In the genomic region with DNA sequence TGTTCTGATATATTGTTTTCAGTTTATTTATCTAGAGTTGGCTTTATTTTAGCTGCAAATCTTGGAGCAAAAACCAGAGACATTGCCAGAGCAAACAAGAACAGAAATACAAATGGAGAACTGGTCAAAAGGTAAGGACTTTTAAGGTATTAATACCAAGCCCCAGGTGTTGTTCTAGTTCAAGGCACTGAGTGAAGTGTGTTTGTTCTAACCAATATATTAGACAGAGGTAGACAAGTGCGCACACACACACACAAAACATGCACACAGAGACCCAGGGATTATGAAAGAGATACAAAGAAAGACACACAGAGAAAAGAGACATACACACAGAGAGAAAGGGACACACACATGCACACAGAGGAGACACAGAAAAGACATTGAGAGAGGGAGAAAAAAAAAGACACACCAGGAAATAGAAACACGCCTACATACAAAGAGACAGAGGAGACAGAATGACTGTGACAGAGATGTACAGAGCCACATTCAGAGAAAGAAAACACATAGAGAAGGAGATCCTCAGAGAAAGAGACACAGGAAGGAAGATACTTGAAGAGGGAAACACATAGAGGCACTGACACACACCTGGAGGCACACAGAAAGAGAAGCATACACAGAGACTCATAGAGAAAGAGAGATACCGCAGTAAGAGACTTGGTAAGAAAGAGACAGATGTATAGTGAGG, we compare ENCODE assay signal across 24 cellular contexts. TPM values are rescaled to one million over a fixed set of nuclear protein-coding genes. Genes with fewer than 3 reads are reported as not detected.
DNase-seq lines count a peak whose midpoint lies in the region; ATAC-seq, FAIRE-seq and TF ChIP-seq lines count a peak whose summit lies in the region.
"Had no signal": no experiment of that assay in that cellular context is flagged by ENCODE, and none has a peak within 500 bp of the region (broad histone marks: within the 10 kb centered on the region; RNA-seq: fewer than 3 reads in every experiment).

No MANE protein-coding gene starts in this region.

- no peak for TF ChIP-seq EP300 in GM12878 (IDR thresholded peaks at IDR 0.05; ENCODE audit: borderline replicate concordance in 1 of 2, control insufficient read depth in 1 of 2, low read depth in 2 of 2, low read length in 2 of 2)

- POLR2A ChIA-PET in GM12878 (lab: Charles Lee) = no interaction called here

- no peak overlapping the region for H2AFZ ChIP-seq in GM12878 (ENCODE audit: control insufficient read depth, low read depth, low read length)

- H3K27me3 ChIP-seq in GM12878 (replicated peaks in 1 of 2; ENCODE audit: control insufficient read depth in 2 of 2, insufficient read depth in 2 of 2, low read length in 1 of 2) (no peaks in the 10 kb centered on the region), upper lobe of right lung (no peaks in the 10 kb centered on the region)
- H3K27me3 ChIP-seq: adrenal gland had no signal

- TF ChIP-seq RAD21 in GM12878 (IDR thresholded peaks at IDR 0.05; ENCODE audit: insufficient read depth, low read depth, low read length) = no peak

- H3K27ac ChIP-seq in GM12878 (ENCODE audit: control insufficient read depth, insufficient read depth) = no peak overlapping the region
- no peak overlapping the region for H3K27ac ChIP-seq in upper lobe of right lung
- H3K27ac ChIP-seq: adrenal gland had no signal

- SMC1A ChIA-PET in GM12878 (lab: Charles Lee; ENCODE audit: uncharacterized antibody, unreplicated experiment) = interaction anchor here (2.4 kb wide), 1 partner anchor 18 kb away, joined by 5 read pairs; no protein-coding TSS in a partner anchor

- TF ChIP-seq POLR2A in GM12878 (IDR thresholded peaks at IDR 0.05; ENCODE audit: low read depth, low read length) = no peak

- H3K4me2 ChIP-seq in GM12878 (ENCODE audit: control insufficient read depth, insufficient read depth) = no peak overlapping the region

- DNase-seq in NCI-H1105 treated with DMSO at 0.1 percent for 48 hours (lab: John Stamatoyannopoulos, UW) (peak; percentile 39), NCI-H1105 (lab: John Stamatoyannopoulos, UW) (no peak), NCI-H2081 (lab: John Stamatoyannopoulos, UW) (peak; percentile 31 to 73), GM12878 (ENCODE audit: low read depth, low spot score) (no peak), upper lobe of right lung (no peak), GM13976 (ENCODE audit: low spot score) (no peak)
- no peak for DNase-seq in activated naive CD4-positive, alpha-beta T cell treated with Interleukin-2 at 50 U/mL for 16 hours
- DNase-seq: activated CD4-positive, alpha-beta T cell treated with anti-CD3 and anti-CD28 coated beads, Interleukin-2, amount 10 ng/mL, durations not matched to agents 24 days and 14 days; activated gamma-delta T cell treated with Interleukin-2 at 50 U/mL for 16 hours; activated T-cell treated with anti-CD3 and anti-CD28 coated beads, Interleukin-2, amount 50 U/mL, for 1 hour; adrenal gland; CD4-positive, alpha-beta T cell; cerebellar nuclear complex; GOT3; IMR-90; NCI-H1436; NCI-H2227 treated with DMSO at 0.1 percent for 48 hours; Right ventricle myocardium superior; stimulated activated CD4-positive, alpha-beta T cell treated with anti-CD3 and anti-CD28 coated beads, Interleukin-4, amount 100 ng/mL, for 24 hours had no signal

- BruUV-seq in GM12878 (replicated peaks; lab: Mats Ljungman, UMichigan) = no TSS peak

- H3K9ac ChIP-seq in GM12878 (ENCODE audit: control insufficient read depth, insufficient read depth, low read length) = no peak overlapping the region

- WGBS in GM12878 (ENCODE audit: insufficient coverage, insufficient replicate concordance, low lambda C conversion rate, missing lambda C conversion rate) = 41% methylated on average over 3 of the region's 3 CpGs

- H3K79me2 ChIP-seq in GM12878 (ENCODE audit: control insufficient read depth, insufficient read depth, low read length) = no peaks in the 10 kb centered on the region

- H3K36me3 ChIP-seq in GM12878 (ENCODE audit: control insufficient read depth in 2 of 2, insufficient read depth in 2 of 2, low read length in 1 of 2) (no peaks in the 10 kb centered on the region), upper lobe of right lung (no peaks in the 10 kb centered on the region)
- H3K36me3 ChIP-seq: adrenal gland had no signal

- no peak for FAIRE-seq in GM12878 (lab: Jason Lieb, UNC)

- intact Hi-C loops in GM12878 (cut with micrococcal nuclease; ENCODE audit: unreplicated experiment) = no loop called here
- intact Hi-C loops in upper lobe of right lung (cut with DNase I) = no loop called here

- no peaks in the 10 kb centered on the region for H3K4me1 ChIP-seq in GM12878 (ENCODE audit: control insufficient read depth, insufficient read depth, low read length)
- no peaks in the 10 kb centered on the region for H3K4me1 ChIP-seq in upper lobe of right lung

- H4K20me1 ChIP-seq in GM12878 (ENCODE audit: control insufficient read depth, insufficient read depth) = no peaks in the 10 kb centered on the region

- CTCF ChIA-PET in GM12878 (lab: Yijun Ruan, JAX) = no interaction called here

- TF ChIP-seq CTCF in GM12878 (IDR thresholded peaks at IDR 0.05 in 2 of 3, conservative IDR thresholded peaks at IDR 0.05 in 1 of 3; ENCODE audit: control insufficient read depth in 2 of 3, extremely low read depth in 1 of 3, insufficient read depth in 1 of 3, low read depth in 3 of 3, low read length in 3 of 3) = no peak
- no peak for TF ChIP-seq CTCF in upper lobe of right lung (IDR thresholded peaks at IDR 0.05)
- TF ChIP-seq CTCF in GM13976 (IDR thresholded peaks at IDR 0.05; ENCODE audit: borderline replicate concordance, control extremely low read depth, extremely low read depth, insufficient read depth, missing control alignments) = no peak

- H3K4me3 ChIP-seq in GM12878 (no peak overlapping the region), upper lobe of right lung (no peak overlapping the region)
- H3K4me3 ChIP-seq: adrenal gland had no signal

- no peak for ATAC-seq in GM12878
- peak; percentile 26 for ATAC-seq in upper lobe of right lung
- ATAC-seq in HG02798 (IDR thresholded peaks at IDR 0.05; ENCODE audit: poor library complexity, unreplicated experiment) = no peak
- ATAC-seq: sciatic nerve; stimulated activated effector memory CD8-positive, alpha-beta T cell treated with anti-CD3 and anti-CD28 coated beads, Interleukin-12 subunit alpha, Interleukin-12 subunit beta, amount 100 ng/mL, for 72 hours had no signal

- RAD21 ChIA-PET in GM12878 (lab: Charles Lee; ENCODE audit: unreplicated experiment) = no interaction called here

- H3K9me3 ChIP-seq in GM12878 (replicated peaks; ENCODE audit: control insufficient read depth, insufficient read depth, low read length) (no peaks in the 10 kb centered on the region), upper lobe of right lung (no peaks in the 10 kb centered on the region)

- in situ Hi-C loops in GM12878 (cut with MboI) = loop anchor here (25.0 kb wide), 1 partner anchor 1764 kb away; no protein-coding TSS in a partner anchor
- in situ Hi-C loops in GM13976 (cut with MboI; ENCODE audit: low sequenced_read_pairs, unreplicated experiment) = loop anchor here (25.0 kb wide), 1 partner anchor 614 kb away; no protein-coding TSS in a partner anchor

TF ChIP-seq in GM12878, 131 proteins besides CTCF, POLR2A, EP300 and RAD21:
- no peak for TF ChIP-seq NR2F1 (conservative IDR thresholded peaks at IDR 0.05)
- TF ChIP-seq SIX5 (IDR thresholded peaks at IDR 0.05; ENCODE audit: low read depth, low read length, severe bottlenecking) = no peak
- TF ChIP-seq, protein P1, sequence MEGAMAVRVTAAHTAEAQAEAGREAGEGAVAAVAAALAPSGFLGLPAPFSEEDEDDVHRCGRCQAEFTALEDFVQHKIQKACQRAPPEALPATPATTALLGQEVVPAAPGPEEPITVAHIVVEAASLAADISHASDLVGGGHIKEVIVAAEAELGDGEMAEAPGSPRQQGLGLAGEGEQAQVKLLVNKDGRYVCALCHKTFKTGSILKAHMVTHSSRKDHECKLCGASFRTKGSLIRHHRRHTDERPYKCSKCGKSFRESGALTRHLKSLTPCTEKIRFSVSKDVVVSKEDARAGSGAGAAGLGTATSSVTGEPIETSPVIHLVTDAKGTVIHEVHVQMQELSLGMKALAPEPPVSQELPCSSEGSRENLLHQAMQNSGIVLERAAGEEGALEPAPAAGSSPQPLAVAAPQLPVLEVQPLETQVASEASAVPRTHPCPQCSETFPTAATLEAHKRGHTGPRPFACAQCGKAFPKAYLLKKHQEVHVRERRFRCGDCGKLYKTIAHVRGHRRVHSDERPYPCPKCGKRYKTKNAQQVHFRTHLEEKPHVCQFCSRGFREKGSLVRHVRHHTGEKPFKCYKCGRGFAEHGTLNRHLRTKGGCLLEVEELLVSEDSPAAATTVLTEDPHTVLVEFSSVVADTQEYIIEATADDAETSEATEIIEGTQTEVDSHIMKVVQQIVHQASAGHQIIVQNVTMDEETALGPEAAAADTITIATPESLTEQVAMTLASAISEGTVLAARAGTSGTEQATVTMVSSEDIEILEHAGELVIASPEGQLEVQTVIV (IDR thresholded peaks at IDR 0.05; ENCODE audit: borderline replicate concordance, partially characterized antibody) = peak; percentile 27
- TF ChIP-seq JUND (IDR thresholded peaks at IDR 0.05; ENCODE audit: low read depth, low read length) = no peak
- TF ChIP-seq FOXK2 (IDR thresholded peaks at IDR 0.05) = 0 out of 2 replicates have a peak, but pooled peaks have one; percentile 25
TF ChIP-seq in GM12878: peak in this region for 2.

RNA-seq across cellular contexts. Expression of a gene that starts 50.2 kb away (rescaled TPM):
- total RNA-seq in GM12878 (2013; cell fraction: nucleolus; rRNA removed) = not detected in 2 replicates
- total RNA-seq in GM12878 (2014; rRNA removed) = not detected in 2 replicates
- not detected in 2 replicates for total RNA-seq in GM12878 (2014; rRNA removed; fragmentation: Illumina TruSeq; extraction: Trizol)
- not detected in 2 replicates for total RNA-seq in GM12878 (2021)
- not detected for polyA plus RNA-seq in GM12878 (2011; ENCODE audit: low read depth)
- not detected in 2 replicates for polyA plus RNA-seq in GM12878 (2011; rRNA removed)
- not detected in 2 replicates for polyA plus RNA-seq in GM12878 (2011; cell fraction: cytosol; rRNA removed)
- polyA plus RNA-seq in GM12878 (2011; cell fraction: nucleus; rRNA removed) = not detected in 2 replicates
- polyA plus RNA-seq in GM12878 (2012) = not detected in 2 replicates
- polyA plus RNA-seq in GM12878 (2014; fragmentation: Illumina TruSeq; extraction: Trizol) = not detected in 2 replicates
- polyA plus RNA-seq in GM12878 (2014; fragmentation: Nextera tagmentation; extraction: Ambion mirVana) = not detected
- not detected in 2 replicates for polyA plus RNA-seq in GM12878 (2014; rRNA removed)
- polyA plus RNA-seq in GM12878 (2016; fragmentation: Nextera tagmentation; extraction: Ambion mirVana) = under 1 TPM in 1 of 2 experiments, not detected in 1; 0.06 TPM
- polyA minus RNA-seq in GM12878 (2011; rRNA and poly(A)+ RNA removed) = not detected in 2 replicates
- not detected in 2 replicates for polyA minus RNA-seq in GM12878 (2011; cell fraction: cytosol; rRNA and poly(A)+ RNA removed)
- polyA minus RNA-seq in GM12878 (2011; cell fraction: nucleus; rRNA and poly(A)+ RNA removed) = not detected in 2 replicates
- 10.0 TPM for total RNA-seq in upper lobe of right lung
- total RNA-seq: A172; activated CD4-positive, alpha-beta T cell treated with anti-CD3 and anti-CD28 coated beads, Interleukin-2, amount 10 ng/mL, durations not matched to agents 24 days and 14 days; activated CD8-positive, alpha-beta memory T cell treated with anti-CD3 and anti-CD28 coated beads for 36 hours had no signal

Comparison
In these comparisons a context has a peak if more than half of its experiments do, and no peak if none do; other contexts are left out.
1. DNase-seq: peak in NCI-H1105 treated with DMSO at 0.1 percent for 48 hours (single experiment) and NCI-H2081 (2 of 2); none in NCI-H1105 (single experiment), GM12878 (single experiment), upper lobe of right lung (single experiment), GM13976 (single experiment) and activated naive CD4-positive, alpha-beta T cell treated with Interleukin-2 at 50 U/mL for 16 hours (single experiment).
2. RNA of a gene that starts 50.2 kb away (total RNA-seq): 10.0 TPM in upper lobe of right lung (single experiment); not detected in GM12878; every median in the first group is over 10 times any median in the second.